In the genomic region with DNA sequence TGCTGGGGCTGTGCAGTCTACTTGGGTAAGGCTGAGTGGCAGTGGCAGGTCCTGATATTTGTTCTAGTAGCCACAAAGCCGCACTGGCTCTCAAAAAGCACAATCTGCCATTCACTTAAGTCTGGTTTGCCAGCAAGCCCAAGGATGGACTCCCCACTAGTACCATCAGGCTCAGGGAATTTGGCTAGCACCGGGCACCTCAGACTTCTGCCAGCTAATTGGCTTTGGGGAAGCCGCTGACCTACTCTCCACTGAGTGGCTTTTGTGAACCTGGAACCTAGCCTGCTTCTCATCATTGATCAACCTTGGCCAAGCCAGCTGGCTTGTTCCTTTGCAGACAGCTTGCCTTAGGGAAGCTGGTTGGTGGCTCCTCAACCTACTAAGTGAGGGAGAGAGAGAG, we compare ENCODE assay signal across 15 cellular contexts.
"Had no signal": no experiment of that assay in that cellular context is flagged by ENCODE, and none has a peak within 500 bp of the region (broad histone marks: within the 10 kb centered on the region; RNA-seq: fewer than 3 reads in every experiment).

No MANE protein-coding gene starts in this region.

- H3K4me1 ChIP-seq: body of pancreas, foreskin keratinocyte, prostate gland, upper lobe of right lung had no signal

- H3K4me3 ChIP-seq: body of pancreas, prostate gland, upper lobe of right lung had no signal

- H3K27ac ChIP-seq: body of pancreas, foreskin keratinocyte, prostate gland, upper lobe of right lung had no signal

- H3K9me3 ChIP-seq: body of pancreas, prostate gland, upper lobe of right lung had no signal

- H3K27me3 ChIP-seq: body of pancreas, upper lobe of right lung had no signal

- ATAC-seq: activated CD4-positive, alpha-beta T cell treated with anti-CD3 and anti-CD28 coated beads for 36 hours; body of pancreas; foreskin keratinocyte; right cardiac atrium; SK-N-SH treated with all-trans-retinoic acid at 6 μM for 48 hours; T-cell; upper lobe of right lung had no signal

- DNase-seq: activated CD4-positive, alpha-beta T cell treated with anti-CD3 and anti-CD28 coated beads for 36 hours; activated CD4-positive, alpha-beta T cell treated with anti-CD3 and anti-CD28 coated beads, Interleukin-2, amount 50 U/mL, for 48 hours; activated effector memory CD4-positive, alpha-beta T cell treated with anti-CD3 and anti-CD28 coated beads, Interleukin-2, amount 50 U/mL, for 16 hours; activated naive CD4-positive, alpha-beta T cell treated with anti-CD3 and anti-CD28 coated beads, Interleukin-2, amount 10 ng/mL, durations not matched to agents 7 days and 5 days; activated T-cell treated with anti-CD3 and anti-CD28 coated beads, Interleukin-2, amount 50 U/mL, for 48 hours; body of pancreas; effector memory CD4-positive, alpha-beta T cell; foreskin keratinocyte; stimulated activated CD4-positive, alpha-beta T cell treated with anti-CD3 and anti-CD28 coated beads, Interleukin-4, amount 100 ng/mL, for 24 hours; stimulated activated naive CD4-positive, alpha-beta T cell treated with Interleukin-2 at 50 U/mL for 16 hours; T-cell; upper lobe of right lung had no signal

- H3K36me3 ChIP-seq: prostate gland, upper lobe of right lung had no signal
